8 cellular contexts compared by ENCODE assay signal in genomic region chr7:107564553-107565298, GRCh38. TPM values are rescaled to one million over a fixed set of nuclear protein-coding genes. Genes with fewer than 3 reads are reported as not detected.
DNase-seq lines count a peak whose midpoint lies in the region; ATAC-seq and TF ChIP-seq lines count a peak whose summit lies in the region.

No MANE protein-coding gene starts in this region.

- no peaks in the 10 kb centered on the region for H3K27me3 Mint-ChIP-seq in T-helper 2 cell treated with Interferon-gamma antibody and Interleukin-4, amounts not matched to agents 5 μg/mL and 100 μg/mL, for 36 hours (ENCODE audit: low read depth)

- H3K9me3 Mint-ChIP-seq in T-helper 2 cell treated with Interferon-gamma antibody and Interleukin-4, amounts not matched to agents 5 μg/mL and 100 μg/mL, for 36 hours = no peaks in the 10 kb centered on the region

- H3K4me3 Mint-ChIP-seq in T-helper 2 cell treated with Interferon-gamma antibody and Interleukin-4, amounts not matched to agents 5 μg/mL and 100 μg/mL, for 36 hours = peak overlapping the region; percentile 83

- ATAC-seq in HG03159 (IDR thresholded peaks at IDR 0.05; ENCODE audit: unreplicated experiment) (no peak), HG03025 (IDR thresholded peaks at IDR 0.05; ENCODE audit: low FRiP score, unreplicated experiment) (no peak)

- TF ChIP-seq CTCF in fibroblast of villous mesenchyme (IDR thresholded peaks at IDR 0.05; ENCODE audit: insufficient read depth, low read depth, low read length) = no peak
- TF ChIP-seq CTCF in retinal pigment epithelial cell (conservative IDR thresholded peaks at IDR 0.05; ENCODE audit: low read depth, low read length) = peak; percentile 3

- no peak for DNase-seq in T-helper 2 cell treated with Interferon-gamma antibody and Interleukin-4, amounts not matched to agents 5 μg/mL and 100 μg/mL, for 36 hours (ENCODE audit: low spot score)
- DNase-seq in T-helper 2 cell (no peak), SW480 (ENCODE audit: low spot score) (peak; percentile 70), fibroblast of villous mesenchyme (ENCODE audit: low read depth) (peak; percentile 61), retinal pigment epithelial cell (ENCODE audit: low read depth) (peak; percentile 60), HPDE6-E6E7 (ENCODE audit: extremely low spot score) (no peak)

- peaks cover 15% of the 10 kb centered on the region for H3K36me3 Mint-ChIP-seq in T-helper 2 cell treated with Interferon-gamma antibody and Interleukin-4, amounts not matched to agents 5 μg/mL and 100 μg/mL, for 36 hours (ENCODE audit: low read depth)

- H3K4me3 ChIP-seq in fibroblast of villous mesenchyme (ENCODE audit: low read depth, low read length) (peak overlapping the region; percentile 79), retinal pigment epithelial cell (ENCODE audit: low read length) (peak overlapping the region; percentile 92)

- peak overlapping the region; percentile 90 for H3K27ac Mint-ChIP-seq in T-helper 2 cell treated with Interferon-gamma antibody and Interleukin-4, amounts not matched to agents 5 μg/mL and 100 μg/mL, for 36 hours

- peaks cover 45% of the 10 kb centered on the region for H3K4me1 Mint-ChIP-seq in T-helper 2 cell treated with Interferon-gamma antibody and Interleukin-4, amounts not matched to agents 5 μg/mL and 100 μg/mL, for 36 hours (ENCODE audit: low read depth)

RNA-seq across cellular contexts. Expression of gene DUS4L, which starts 1.0 kb away (rescaled TPM):
- total RNA-seq in fibroblast of villous mesenchyme = 7.4 and 10.4 TPM in 2 replicates

RNA-seq across cellular contexts. Expression of gene COG5, which starts 1.0 kb away (rescaled TPM):
- total RNA-seq in fibroblast of villous mesenchyme = 27.7 and 32.0 TPM in 2 replicates

RNA-seq across cellular contexts. Expression of gene BCAP29, which starts 15.3 kb away (rescaled TPM):
- 50.6 and 62.2 TPM in 2 replicates for total RNA-seq in fibroblast of villous mesenchyme

Comparison
In these comparisons a context has a peak if more than half of its experiments do, and no peak if none do; other contexts are left out.
1. DNase-seq: peak in SW480 (single experiment), fibroblast of villous mesenchyme (single experiment) and retinal pigment epithelial cell (single experiment); none in T-helper 2 cell treated with Interferon-gamma antibody and Interleukin-4, amounts not matched to agents 5 μg/mL and 100 μg/mL, for 36 hours (single experiment), T-helper 2 cell (0 of 5) and HPDE6-E6E7 (single experiment).